15 cellular contexts compared by ENCODE assay signal in the genomic region with DNA sequence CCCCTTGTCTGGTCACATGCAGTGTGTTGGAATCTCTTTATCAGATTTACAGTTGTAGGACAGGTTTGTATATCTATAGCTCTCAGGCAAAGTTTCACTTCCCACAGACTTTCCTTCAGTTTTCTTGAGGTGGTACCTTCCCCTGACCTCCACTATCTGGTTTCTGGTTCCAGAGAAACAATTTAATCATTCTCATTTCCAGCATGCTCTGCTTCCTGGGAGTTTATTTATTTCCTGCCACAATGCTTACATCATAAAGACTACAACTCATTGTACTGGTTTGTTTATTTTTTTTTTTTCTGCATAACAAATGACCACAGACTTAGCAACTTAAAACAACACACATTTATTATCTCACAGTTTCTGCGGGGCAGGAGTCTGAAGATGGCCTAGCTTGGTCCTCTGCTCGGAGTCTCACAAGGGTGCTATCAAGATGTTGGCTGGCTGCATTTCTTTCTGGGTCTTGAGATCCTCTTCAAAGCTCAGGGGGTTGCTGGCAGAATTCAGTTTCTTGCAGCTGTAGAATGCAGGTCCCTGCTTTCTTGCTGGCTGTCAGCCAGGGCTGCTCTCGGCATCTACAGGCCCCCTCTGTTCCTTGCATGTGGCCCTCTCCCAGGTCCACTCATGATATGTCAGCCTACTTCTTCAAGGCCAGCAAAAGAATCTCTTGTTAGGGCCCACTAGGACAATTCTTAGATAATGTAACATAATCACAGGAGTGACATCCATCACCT.
DNase-seq lines count a peak whose midpoint lies in the region; ATAC-seq and TF ChIP-seq lines count a peak whose summit lies in the region.
"Had no signal": no experiment of that assay in that cellular context is flagged by ENCODE, and none has a peak within 500 bp of the region (broad histone marks: within the 10 kb centered on the region; RNA-seq: fewer than 3 reads in every experiment).

No MANE protein-coding gene starts in this region.

- TF ChIP-seq CTCF in VCaP (conservative IDR thresholded peaks at IDR 0.05) (no peak), fibroblast of the aortic adventitia (IDR thresholded peaks at IDR 0.05; ENCODE audit: insufficient read depth, low read length) (no peak), type B pancreatic cell (conservative IDR thresholded peaks at IDR 0.05) (no peak), GM10248 (IDR thresholded peaks at IDR 0.05; ENCODE audit: control extremely low read depth, extremely low read depth, low read depth, missing control alignments) (no peak)

- H3K4me1 Mint-ChIP-seq in type B pancreatic cell (ENCODE audit: unreplicated experiment): peaks cover 47% of the 10 kb centered on the region
- H3K4me1 Mint-ChIP-seq in activated T-helper 1 cell treated with anti-CD3 and anti-CD28 coated beads, Interleukin-12 subunit alpha, Interleukin-12 subunit beta, Interleukin-2, Interleukin-4 antibody, amounts not matched to agents 30 ng/mL and 10 ng/mL and 1 ng/mL, durations not matched to agents 14 hours and 24 hours and 36 hours (ENCODE audit: low read depth): peaks cover 7% of the 10 kb centered on the region
- H3K4me1 Mint-ChIP-seq: activated CD8-positive, alpha-beta memory T cell treated with anti-CD3 and anti-CD28 coated beads, Interleukin-2, amount 10 ng/mL, durations not matched to agents 7 days and 5 days; stimulated activated effector memory CD8-positive, alpha-beta T cell treated with anti-CD3 and anti-CD28 coated beads, Interleukin-12 subunit alpha, Interleukin-12 subunit beta, amount 100 ng/mL, for 72 hours had no signal

- POLR2A ChIA-PET in GM10248 (lab: Yijun Ruan, JAX): no interaction called here

- H3K27ac ChIP-seq in VCaP: peak overlapping the region; percentile 60
- H3K27ac ChIP-seq: lower lobe of right lung, prostate gland had no signal

- peak overlapping the region; percentile 90 for H3K27ac Mint-ChIP-seq in type B pancreatic cell
- no peak overlapping the region for H3K27ac Mint-ChIP-seq in activated T-helper 1 cell treated with anti-CD3 and anti-CD28 coated beads, Interleukin-12 subunit alpha, Interleukin-12 subunit beta, Interleukin-2, Interleukin-4 antibody, amounts not matched to agents 30 ng/mL and 10 ng/mL and 1 ng/mL, durations not matched to agents 14 hours and 24 hours and 36 hours
- H3K27ac Mint-ChIP-seq: activated CD8-positive, alpha-beta memory T cell treated with anti-CD3 and anti-CD28 coated beads, Interleukin-2, amount 10 ng/mL, durations not matched to agents 7 days and 5 days; activated naive CD4-positive, alpha-beta T cell treated with anti-CD3 and anti-CD28 coated beads, Interleukin-2, amount 50 U/mL, for 72 hours; stimulated activated effector memory CD8-positive, alpha-beta T cell treated with anti-CD3 and anti-CD28 coated beads, Interleukin-12 subunit alpha, Interleukin-12 subunit beta, amount 100 ng/mL, for 72 hours had no signal

- DNase-seq in Right ventricle myocardium inferior (ENCODE audit: missing footprints): no peak
- no peak for DNase-seq in cardiac septum (ENCODE audit: low spot score)
- peak; percentile 18 for DNase-seq in fibroblast of the aortic adventitia (ENCODE audit: low read depth)
- DNase-seq in type B pancreatic cell (ENCODE audit: extremely low spot score, unreplicated experiment): no peak
- DNase-seq in activated T-helper 1 cell treated with anti-CD3 and anti-CD28 coated beads, Interleukin-12 subunit alpha, Interleukin-12 subunit beta, Interleukin-2, Interleukin-4 antibody, amounts not matched to agents 30 ng/mL and 10 ng/mL and 1 ng/mL, durations not matched to agents 14 hours and 24 hours and 36 hours (ENCODE audit: low spot score): no peak
- DNase-seq in GM10248 (ENCODE audit: extremely low spot score): no peak
- DNase-seq in cortex of kidney (lab: John Stamatoyannopoulos, UW): no peak
- DNase-seq: activated CD8-positive, alpha-beta memory T cell treated with anti-CD3 and anti-CD28 coated beads, Interleukin-2, amount 10 ng/mL, durations not matched to agents 7 days and 5 days; lower lobe of right lung; NCI-H2107; stimulated activated CD4-positive, alpha-beta T cell treated with anti-CD3 and anti-CD28 coated beads, Interleukin-2, amount 100 ng/mL, for 24 hours had no signal

- H3K4me3 Mint-ChIP-seq in type B pancreatic cell: peak overlapping the region; percentile 30
- no peak overlapping the region for H3K4me3 Mint-ChIP-seq in activated T-helper 1 cell treated with anti-CD3 and anti-CD28 coated beads, Interleukin-12 subunit alpha, Interleukin-12 subunit beta, Interleukin-2, Interleukin-4 antibody, amounts not matched to agents 30 ng/mL and 10 ng/mL and 1 ng/mL, durations not matched to agents 14 hours and 24 hours and 36 hours
- H3K4me3 Mint-ChIP-seq: activated CD8-positive, alpha-beta memory T cell treated with anti-CD3 and anti-CD28 coated beads, Interleukin-2, amount 10 ng/mL, durations not matched to agents 7 days and 5 days; stimulated activated effector memory CD8-positive, alpha-beta T cell treated with anti-CD3 and anti-CD28 coated beads, Interleukin-12 subunit alpha, Interleukin-12 subunit beta, amount 100 ng/mL, for 72 hours had no signal

- H3K36me3 Mint-ChIP-seq in type B pancreatic cell: no peaks in the 10 kb centered on the region
- no peaks in the 10 kb centered on the region for H3K36me3 Mint-ChIP-seq in activated T-helper 1 cell treated with anti-CD3 and anti-CD28 coated beads, Interleukin-12 subunit alpha, Interleukin-12 subunit beta, Interleukin-2, Interleukin-4 antibody, amounts not matched to agents 30 ng/mL and 10 ng/mL and 1 ng/mL, durations not matched to agents 14 hours and 24 hours and 36 hours (ENCODE audit: low read depth)
- H3K36me3 Mint-ChIP-seq: activated CD8-positive, alpha-beta memory T cell treated with anti-CD3 and anti-CD28 coated beads, Interleukin-2, amount 10 ng/mL, durations not matched to agents 7 days and 5 days; activated naive CD4-positive, alpha-beta T cell treated with anti-CD3 and anti-CD28 coated beads, Interleukin-2, amount 50 U/mL, for 72 hours; stimulated activated effector memory CD8-positive, alpha-beta T cell treated with anti-CD3 and anti-CD28 coated beads, Interleukin-12 subunit alpha, Interleukin-12 subunit beta, amount 100 ng/mL, for 72 hours had no signal

- peak; percentile 8 for ATAC-seq in Right ventricle myocardium inferior
- ATAC-seq: activated CD8-positive, alpha-beta memory T cell treated with anti-CD3 and anti-CD28 coated beads, Interleukin-2, amount 10 ng/mL, durations not matched to agents 7 days and 5 days; activated naive CD4-positive, alpha-beta T cell treated with anti-CD3 and anti-CD28 coated beads, Interleukin-2, amount 50 U/mL, for 72 hours; lower lobe of right lung; stimulated activated effector memory CD8-positive, alpha-beta T cell treated with anti-CD3 and anti-CD28 coated beads, Interleukin-12 subunit alpha, Interleukin-12 subunit beta, amount 100 ng/mL, for 72 hours had no signal

- peaks cover 13% of the 10 kb centered on the region for H3K9me3 Mint-ChIP-seq in type B pancreatic cell
- no peaks in the 10 kb centered on the region for H3K9me3 Mint-ChIP-seq in activated T-helper 1 cell treated with anti-CD3 and anti-CD28 coated beads, Interleukin-12 subunit alpha, Interleukin-12 subunit beta, Interleukin-2, Interleukin-4 antibody, amounts not matched to agents 30 ng/mL and 10 ng/mL and 1 ng/mL, durations not matched to agents 14 hours and 24 hours and 36 hours
- H3K9me3 Mint-ChIP-seq: activated naive CD4-positive, alpha-beta T cell treated with anti-CD3 and anti-CD28 coated beads, Interleukin-2, amount 50 U/mL, for 72 hours; stimulated activated effector memory CD8-positive, alpha-beta T cell treated with anti-CD3 and anti-CD28 coated beads, Interleukin-12 subunit alpha, Interleukin-12 subunit beta, amount 100 ng/mL, for 72 hours had no signal

- no peaks in the 10 kb centered on the region for H3K27me3 Mint-ChIP-seq in type B pancreatic cell
- peaks cover 3% of the 10 kb centered on the region for H3K27me3 Mint-ChIP-seq in activated T-helper 1 cell treated with anti-CD3 and anti-CD28 coated beads, Interleukin-12 subunit alpha, Interleukin-12 subunit beta, Interleukin-2, Interleukin-4 antibody, amounts not matched to agents 30 ng/mL and 10 ng/mL and 1 ng/mL, durations not matched to agents 14 hours and 24 hours and 36 hours (ENCODE audit: insufficient read depth)

- CTCF ChIA-PET in GM10248 (lab: Yijun Ruan, JAX): interaction anchor here (1.4 kb wide), 1 partner anchor 23 kb away, joined by 3 read pairs; no protein-coding TSS in a partner anchor

- no peak overlapping the region for H3K4me3 ChIP-seq in fibroblast of the aortic adventitia (ENCODE audit: low read depth, low read length)
- H3K4me3 ChIP-seq: lower lobe of right lung, prostate gland had no signal

- intact Hi-C loops in Right ventricle myocardium inferior (cut with DNase I) (no loop called here), cardiac septum (cut with DNase I) (loop anchor here (10.0 kb wide), 1 partner anchor 358 kb away; no protein-coding TSS in a partner anchor)
- intact Hi-C loops in activated T-helper 1 cell treated with anti-CD3 and anti-CD28 coated beads, Interleukin-12 subunit alpha, Interleukin-12 subunit beta, Interleukin-2, Interleukin-4 antibody, amounts not matched to agents 30 ng/mL and 10 ng/mL and 1 ng/mL, durations not matched to agents 14 hours and 24 hours and 36 hours (cut with micrococcal nuclease): loop anchor here (10.0 kb wide), 1 partner anchor 252 kb away; a partner anchor contains a TSS
